In genomic region chr9:91948423-91949292, GRCh38 we compare ENCODE assay signal across 1 cellular context.
A peak's percentile ranks its signal among the peaks of the same experiment; 100 is the strongest.
TF ChIP-seq lines count a peak whose summit lies in the region.

No MANE protein-coding gene starts in this region.

TF ChIP-seq in K562, 482 proteins besides CTCF, POLR2A, EP300 and RAD21 (continued from another document and continues in another):
- peak in 1 of 3 experiments; percentile 87; a peak in 2 of 6 replicates for TF ChIP-seq ZBTB11 (CRISPR knock-in tag; IDR thresholded peaks at IDR 0.05)
- TF ChIP-seq RCOR1 (IDR thresholded peaks at IDR 0.05; ENCODE audit: borderline replicate concordance in 1 of 2, low read depth in 2 of 2, low read length in 2 of 2), result peak in 1 of 2 experiments; percentile 63; a peak in 1 of 4 replicates
- peak; percentile 13; the same call in 1 of the 2 replicates for TF ChIP-seq NCOA1 (IDR thresholded peaks at IDR 0.05; ENCODE audit: low read depth)
- 0 out of 2 replicates have a peak, but pooled peaks have one; percentile 32 for TF ChIP-seq SUPT5H (IDR thresholded peaks at IDR 0.05)
- no peak for TF ChIP-seq NFE2L1 (tag; IDR thresholded peaks at IDR 0.05; ENCODE audit: borderline replicate concordance, low read depth)
- TF ChIP-seq NKRF (IDR thresholded peaks at IDR 0.05; ENCODE audit: borderline replicate concordance), result no peak
- no peak for TF ChIP-seq U2AF1 (optimal IDR thresholded peaks at IDR 0.05; ENCODE audit: low read depth, low read length)
- 0 out of 2 replicates have a peak, but pooled peaks have one; percentile 4 for TF ChIP-seq MECOM (CRISPR knock-in tag; IDR thresholded peaks at IDR 0.05)
- peak; percentile 63 for TF ChIP-seq HMGN3 (IDR thresholded peaks at IDR 0.05; ENCODE audit: borderline replicate concordance, extremely low read depth, insufficient read length, low read depth, low read length)
- TF ChIP-seq MAZ (CRISPR knock-in tag; conservative IDR thresholded peaks at IDR 0.05 in 1 of 2, IDR thresholded peaks at IDR 0.05 in 1 of 2), result peak; percentile 89 to 91
- TF ChIP-seq GABPA (tag; conservative IDR thresholded peaks at IDR 0.05; ENCODE audit: low read depth), result peak; percentile 68
- TF ChIP-seq PYGO2 (tag; IDR thresholded peaks at IDR 0.05), result no peak
- TF ChIP-seq TAF1 (IDR thresholded peaks at IDR 0.05; ENCODE audit: control insufficient read depth, extremely low read depth, insufficient read depth, low read length, severe bottlenecking), result peak; percentile 61
- peak; percentile 79; the same call in 1 of the 2 replicates for TF ChIP-seq ZBTB7A (IDR thresholded peaks at IDR 0.05; ENCODE audit: borderline replicate concordance, control insufficient read depth, low read depth, low read length)
- TF ChIP-seq CCNT2 (IDR thresholded peaks at IDR 0.05; ENCODE audit: borderline replicate concordance, extremely low read depth, insufficient read length, low read depth, low read length), result peak; percentile 67
- peak; percentile 57; the same call in 1 of the 2 replicates for TF ChIP-seq SPI1 (IDR thresholded peaks at IDR 0.05; ENCODE audit: borderline replicate concordance, low read depth, low read length)
- TF ChIP-seq ZNF740 (CRISPR knock-in tag; IDR thresholded peaks at IDR 0.05), result peak; percentile 53
- no peak for TF ChIP-seq ZNF740 (tag; IDR thresholded peaks at IDR 0.05)
- peak; percentile 10; the same call in 1 of the 2 replicates for TF ChIP-seq PHF8 (IDR thresholded peaks at IDR 0.05; ENCODE audit: borderline replicate concordance, low read length)
- TF ChIP-seq RBBP5 (IDR thresholded peaks at IDR 0.05; ENCODE audit: borderline replicate concordance, insufficient read depth, low read length, poor library complexity, severe bottlenecking), result peak; percentile 92
- peak; percentile 60 for TF ChIP-seq PCBP1 (IDR thresholded peaks at IDR 0.05; ENCODE audit: low read depth, low read length, poor library complexity, severe bottlenecking)
- TF ChIP-seq ETV5 (CRISPR knock-in tag; IDR thresholded peaks at IDR 0.05; ENCODE audit: low read depth), result peak; percentile 79
- TF ChIP-seq ATF1 (CRISPR knock-in tag; IDR thresholded peaks at IDR 0.05), result no peak; the same call in 1 of the 2 replicates
- TF ChIP-seq ATF1 (tag; IDR thresholded peaks at IDR 0.05), result peak; percentile 68
- peak; percentile 97 for TF ChIP-seq EGR1 (conservative IDR thresholded peaks at IDR 0.05)
- 0 out of 2 replicates have a peak, but pooled peaks have one; percentile 7 for TF ChIP-seq ARID4B (CRISPR knock-in tag; IDR thresholded peaks at IDR 0.05)
- no peak for TF ChIP-seq HBP1 (CRISPR knock-in tag; IDR thresholded peaks at IDR 0.05)
- TF ChIP-seq PHF21A (IDR thresholded peaks at IDR 0.05; ENCODE audit: borderline replicate concordance, low read depth), result peak; percentile 87; the same call in 1 of the 2 replicates
- peak; percentile 75 to 76 for TF ChIP-seq KDM1A (IDR thresholded peaks at IDR 0.05)
- TF ChIP-seq JUNB (CRISPR knock-in tag; conservative IDR thresholded peaks at IDR 0.05), result 0 out of 2 replicates have a peak, but pooled peaks have one; percentile 1
- peak; percentile 97 to 98; a peak in 3 of 4 replicates for TF ChIP-seq UBTF (IDR thresholded peaks at IDR 0.05; ENCODE audit: borderline replicate concordance in 1 of 2, low read depth in 2 of 2, low read length in 2 of 2)
- peak; percentile 73 for TF ChIP-seq RBFOX2 (IDR thresholded peaks at IDR 0.05; ENCODE audit: low read depth, low read length)
- 0 out of 2 replicates have a peak, but pooled peaks have one; percentile 7 for TF ChIP-seq MITF (IDR thresholded peaks at IDR 0.05)
- peak; percentile 45; the same call in 1 of the 2 replicates for TF ChIP-seq RB1 (IDR thresholded peaks at IDR 0.05; ENCODE audit: low read depth)
- peak; percentile 47; the same call in 1 of the 2 replicates for TF ChIP-seq TFAP4 (CRISPR knock-in tag; IDR thresholded peaks at IDR 0.05; ENCODE audit: borderline replicate concordance)
- no peak for TF ChIP-seq CGGBP1 (CRISPR knock-in tag; IDR thresholded peaks at IDR 0.05)
- TF ChIP-seq ZNF239 (CRISPR knock-in tag; IDR thresholded peaks at IDR 0.05), result no peak
- no peak for TF ChIP-seq FOXM1 (IDR thresholded peaks at IDR 0.05; ENCODE audit: low read depth)
- TF ChIP-seq FOXM1 (CRISPR knock-in tag; IDR thresholded peaks at IDR 0.05; ENCODE audit: low read depth), result peak; percentile 54; the same call in 1 of the 2 replicates
- peak; percentile 10; the same call in 1 of the 2 replicates for TF ChIP-seq ESRRA (IDR thresholded peaks at IDR 0.05; ENCODE audit: borderline replicate concordance, low read depth)
- TF ChIP-seq KAT7 (CRISPR knock-in tag; IDR thresholded peaks at IDR 0.05; ENCODE audit: borderline replicate concordance), result 0 out of 2 replicates have a peak, but pooled peaks have one; percentile 11
- TF ChIP-seq MYBL2 (IDR thresholded peaks at IDR 0.05; ENCODE audit: low read depth), result no peak
- no peak for TF ChIP-seq MYBL2 (CRISPR knock-in tag; IDR thresholded peaks at IDR 0.05; ENCODE audit: borderline replicate concordance)
- peak; percentile 72 for TF ChIP-seq CTBP1 (IDR thresholded peaks at IDR 0.05; ENCODE audit: borderline replicate concordance)
- TF ChIP-seq TEAD4 (IDR thresholded peaks at IDR 0.05; ENCODE audit: low read length), result peak; percentile 32; the same call in 1 of the 2 replicates
- no peak for TF ChIP-seq TEAD4 (CRISPR knock-in tag; IDR thresholded peaks at IDR 0.05; ENCODE audit: borderline replicate concordance)
- peak; percentile 77 for TF ChIP-seq POLR2G (IDR thresholded peaks at IDR 0.05; ENCODE audit: low read depth, low read length)
